Comparison of ENCODE assay signal across 17 cellular contexts in the genomic region with DNA sequence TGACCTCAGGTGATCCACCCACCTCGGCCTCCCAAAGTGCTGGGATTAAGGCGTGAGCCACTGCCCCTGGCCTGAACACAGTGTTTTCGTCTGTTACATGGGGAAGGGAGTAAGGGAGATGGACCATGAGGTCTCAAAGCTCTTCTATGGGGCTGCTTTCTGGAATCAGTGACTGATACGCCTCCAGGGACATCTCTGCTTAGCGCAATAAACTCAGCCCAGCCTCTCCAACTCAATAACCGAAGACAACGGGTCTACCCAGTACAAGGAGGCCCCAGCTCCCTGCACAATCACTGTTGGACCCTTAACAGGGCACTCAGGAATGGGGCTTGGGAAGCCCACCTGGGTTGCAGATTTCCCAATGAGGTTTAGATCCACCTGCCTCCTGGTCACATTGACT. TPM values are rescaled to one million over a fixed set of nuclear protein-coding genes. Genes with fewer than 3 reads are reported as not detected.
DNase-seq lines count a peak whose midpoint lies in the region; ATAC-seq and TF ChIP-seq lines count a peak whose summit lies in the region.
"Had no signal": no experiment of that assay in that cellular context is flagged by ENCODE, and none has a peak within 500 bp of the region (broad histone marks: within the 10 kb centered on the region; RNA-seq: fewer than 3 reads in every experiment).

No MANE protein-coding gene starts in this region.

- DNase-seq in MCF 10A (ENCODE audit: unreplicated experiment), result peak; percentile 28
- DNase-seq in mammary epithelial cell, result no peak
- DNase-seq in PC-3, result peak; percentile 29
- DNase-seq in epithelial cell of esophagus (ENCODE audit: low read depth), result peak; percentile 47
- no peak for DNase-seq in stimulated activated CD4-positive, alpha-beta T cell treated with anti-CD3 and anti-CD28 coated beads, Interleukin-4, amount 100 ng/mL, for 1 hour
- no peak for DNase-seq in substantia nigra (lab: John Stamatoyannopoulos, UW)
- no peak for DNase-seq in erythroblast (lab: John Stamatoyannopoulos, UW)
- DNase-seq: CD4-positive, alpha-beta memory T cell; KG1; NCI-H1048; NCI-H2029 treated with DMSO at 0.1 percent for 48 hours had no signal

- H3K36me3 Mint-ChIP-seq in MCF 10A (ENCODE audit: insufficient read depth, unreplicated experiment), result no peaks in the 10 kb centered on the region
- H3K36me3 Mint-ChIP-seq: CD4-positive, alpha-beta memory T cell had no signal

- H3K4me1 Mint-ChIP-seq in MCF 10A (ENCODE audit: insufficient read depth, unreplicated experiment), result peaks cover 6% of the 10 kb centered on the region
- H3K4me1 Mint-ChIP-seq: CD4-positive, alpha-beta memory T cell had no signal

- H3K36me3 ChIP-seq in mammary epithelial cell (ENCODE audit: insufficient read depth, low read length) (no peaks in the 10 kb centered on the region), PC-3 (ENCODE audit: low read depth, low read length) (no peaks in the 10 kb centered on the region)
- H3K36me3 ChIP-seq: BLaER1, SJCRH30 had no signal

- H3K9me2 ChIP-seq in PC-3 (replicated peaks; ENCODE audit: low read length), result no peaks in the 10 kb centered on the region

- intact Hi-C loops in MCF 10A (cut with micrococcal nuclease) (loop anchor here (2.0 to 5.0 kb wide), 7 partner anchors 47 to 337 kb away; no protein-coding TSS in a partner anchor), mammary epithelial cell (cut with micrococcal nuclease) (loop anchor here (1.0 to 5.0 kb wide), 5 partner anchors 47 to 339 kb away; no protein-coding TSS in a partner anchor), PC-3 (cut with micrococcal nuclease) (no loop called here)

- ATAC-seq in PC-3 (peak; percentile 15; the same call in 1 of the 2 replicates), GM18867 (IDR thresholded peaks at IDR 0.05; ENCODE audit: unreplicated experiment) (no peak)
- ATAC-seq: Panc1 had no signal

- no peaks in the 10 kb centered on the region for H3K4me1 ChIP-seq in mammary epithelial cell (ENCODE audit: insufficient read depth, low read length)
- peaks cover 6% of the 10 kb centered on the region; the same call in 1 of the 2 replicates for H3K4me1 ChIP-seq in PC-3 (ENCODE audit: insufficient read depth, low read length)
- H3K4me1 ChIP-seq: A549, BLaER1 had no signal

- no peaks in the 10 kb centered on the region for H3F3A ChIP-seq in PC-3 (ENCODE audit: low read length, unreplicated experiment)

- 71% methylated on average over 6 of the region's 7 CpGs for WGBS in mammary epithelial cell (ENCODE audit: low coverage, missing lambda C conversion rate)

- CTCF ChIA-PET in MCF 10A (lab: Yijun Ruan, JAX) (interaction anchor here (0.5 to 2.1 kb wide), 34 partner anchors 9 to 777 kb away, joined by 3 to 10 read pairs (median 4); no protein-coding TSS in a partner anchor), mammary epithelial cell (lab: Charles Lee; ENCODE audit: low non-redundant PET) (interaction anchor here (0.6 to 1.1 kb wide), 2 partner anchors 194 to 339 kb away, joined by 4 to 10 read pairs; no protein-coding TSS in a partner anchor), PC-3 (lab: Charles Lee) (interaction anchor here (0.7 kb wide), 1 partner anchor 252 kb away, joined by 3 read pairs; no protein-coding TSS in a partner anchor)

- H3K27ac ChIP-seq in mammary epithelial cell (ENCODE audit: insufficient read depth, low read depth, low read length) (no peak overlapping the region), PC-3 (ENCODE audit: low read length) (no peak overlapping the region), substantia nigra (ENCODE audit: low read depth, low read length, poor library complexity, severe bottlenecking) (no peak overlapping the region)
- H3K27ac ChIP-seq: A549, BLaER1, SJCRH30 had no signal

- no peak overlapping the region for H3K4me2 ChIP-seq in mammary epithelial cell (ENCODE audit: insufficient read depth, low read depth, low read length)
- H3K4me2 ChIP-seq in PC-3 (ENCODE audit: low read length), result peak overlapping the region; percentile 84; the same call in 1 of the 2 replicates
- H3K4me2 ChIP-seq: BLaER1 had no signal

- H3K9me3 ChIP-seq in mammary epithelial cell (replicated peaks; ENCODE audit: insufficient read depth, low read length) (no peaks in the 10 kb centered on the region), PC-3 (ENCODE audit: low read length) (no peaks in the 10 kb centered on the region)
- H3K9me3 ChIP-seq: SJCRH30 had no signal

- H3K79me2 ChIP-seq in mammary epithelial cell (ENCODE audit: insufficient read depth, low read length) (no peaks in the 10 kb centered on the region), PC-3 (ENCODE audit: low read length) (no peaks in the 10 kb centered on the region)

- H3K4me3 ChIP-seq in mammary epithelial cell (replicated peaks in 1 of 3; ENCODE audit: insufficient read depth in 1 of 3, low read depth in 2 of 3, low read length in 3 of 3) (no peak overlapping the region), PC-3 (ENCODE audit: low read length) (no peak overlapping the region), epithelial cell of esophagus (ENCODE audit: low read length) (no peak overlapping the region)
- H3K4me3 ChIP-seq: A549, BLaER1, SJCRH30 had no signal

- H3K9ac ChIP-seq in mammary epithelial cell (ENCODE audit: insufficient read depth, low read length) (no peak overlapping the region), PC-3 (ENCODE audit: low read length) (no peak overlapping the region)
- H3K9ac ChIP-seq: BLaER1 had no signal

- dilution Hi-C loops in mammary epithelial cell (cut with HindIII; ENCODE audit: low sequenced_read_pairs), result no loop called here

- no TSS peak for BruUV-seq in MCF 10A (replicated peaks; lab: Mats Ljungman, UMichigan)
- BruUV-seq in mammary epithelial cell (replicated peaks; lab: Mats Ljungman, UMichigan), result no TSS peak
- no TSS peak for BruUV-seq in PC-3 (replicated peaks; lab: Mats Ljungman, UMichigan)

- peaks cover 2% of the 10 kb centered on the region for H3K27me3 ChIP-seq in mammary epithelial cell (ENCODE audit: insufficient read depth, low read length)
- H3K27me3 ChIP-seq in PC-3 (ENCODE audit: low read length), result peaks cover 36% of the 10 kb centered on the region
- H3K27me3 ChIP-seq: BLaER1, SJCRH30 had no signal

- TF ChIP-seq POLR2A in erythroblast (IDR thresholded peaks at IDR 0.05; ENCODE audit: low read length), result no peak

- no peak overlapping the region for H3K4me3 Mint-ChIP-seq in MCF 10A (ENCODE audit: unreplicated experiment)
- H3K4me3 Mint-ChIP-seq: CD4-positive, alpha-beta memory T cell; HFFc6 had no signal

- POLR2A ChIA-PET in MCF 10A (lab: Yijun Ruan, JAX) (interaction anchor here (0.8 to 1.4 kb wide), 4 partner anchors 47 to 165 kb away, joined by 3 to 7 read pairs (median 4); no protein-coding TSS in a partner anchor), PC-3 (lab: Charles Lee; ENCODE audit: unreplicated experiment) (no interaction called here)

- no peak overlapping the region for H3K27ac Mint-ChIP-seq in MCF 10A (ENCODE audit: low read depth, unreplicated experiment)
- H3K27ac Mint-ChIP-seq: CD4-positive, alpha-beta memory T cell; HFFc6 had no signal

- no peaks in the 10 kb centered on the region for H3K9me3 Mint-ChIP-seq in MCF 10A (ENCODE audit: unreplicated experiment)
- H3K9me3 Mint-ChIP-seq: CD4-positive, alpha-beta memory T cell; HFFc6 had no signal

- peaks cover 66% of the 10 kb centered on the region for H3K27me3 Mint-ChIP-seq in MCF 10A (ENCODE audit: insufficient read depth, unreplicated experiment)

- in situ Hi-C loops in mammary epithelial cell (cut with MboI; ENCODE audit: low sequenced_read_pairs in 2 of 2), result no loop called here

- H4K20me1 ChIP-seq in mammary epithelial cell (ENCODE audit: insufficient read depth, low read length) (no peaks in the 10 kb centered on the region), PC-3 (ENCODE audit: low read length) (no peaks in the 10 kb centered on the region)
- H4K20me1 ChIP-seq: BLaER1 had no signal

- H2AFZ ChIP-seq in mammary epithelial cell (ENCODE audit: low read depth, low read length) (no peak overlapping the region), PC-3 (ENCODE audit: low read length) (peak overlapping the region; percentile 72; the same call in 1 of the 2 replicates)

- TF ChIP-seq CTCF in MCF 10A (IDR thresholded peaks at IDR 0.05; ENCODE audit: unreplicated experiment) (no peak), mammary epithelial cell (conservative IDR thresholded peaks at IDR 0.05 in 1 of 2, IDR thresholded peaks at IDR 0.05 in 1 of 2; ENCODE audit: extremely low read depth in 1 of 2, insufficient read depth in 1 of 2, low read depth in 1 of 2, low read length in 2 of 2) (no peak), PC-3 (conservative IDR thresholded peaks at IDR 0.05; ENCODE audit: low read depth, low read length) (no peak), epithelial cell of esophagus (IDR thresholded peaks at IDR 0.05; ENCODE audit: insufficient read depth, low read depth, low read length, missing control alignments) (no peak)

RNA-seq across cellular contexts. Expression of a gene that starts 42.6 kb away (rescaled TPM):
- total RNA-seq in MCF 10A (2022), result 0.35 TPM in 1 of 2 replicates, not detected in the other
- under 1 TPM; 0.33 to 0.52 TPM for total RNA-seq in mammary epithelial cell
- polyA plus RNA-seq in mammary epithelial cell, result not detected
- polyA minus RNA-seq in mammary epithelial cell, result not detected
- total RNA-seq in PC-3 (2014; rRNA removed), result not detected in 2 replicates
- total RNA-seq: CD4-positive, alpha-beta memory T cell; HFFc6; SJCRH30 had no signal
- polyA plus RNA-seq: CD4-positive, alpha-beta memory T cell had no signal

Comparison
In these comparisons a context has a peak if more than half of its experiments do, and no peak if none do; other contexts are left out.
1. DNase-seq: peak in MCF 10A (single experiment), PC-3 (single experiment) and epithelial cell of esophagus (single experiment); none in mammary epithelial cell (single experiment), stimulated activated CD4-positive, alpha-beta T cell treated with anti-CD3 and anti-CD28 coated beads, Interleukin-4, amount 100 ng/mL, for 1 hour (single experiment), substantia nigra (0 of 49) and erythroblast (0 of 2).